1 cellular context compared by ENCODE assay signal in genomic region chr6:28400122-28400451, GRCh38.
TF ChIP-seq lines count a peak whose summit lies in the region.

No MANE protein-coding gene starts in this region.

TF ChIP-seq in GM12878, 131 proteins besides CTCF, POLR2A, EP300 and RAD21:
- no peak for TF ChIP-seq ZBED1 (IDR thresholded peaks at IDR 0.05; ENCODE audit: borderline replicate concordance)
- TF ChIP-seq SKIL (IDR thresholded peaks at IDR 0.05; ENCODE audit: low read depth, poor library complexity, severe bottlenecking), result peak; percentile 1
- TF ChIP-seq PAX8 (IDR thresholded peaks at IDR 0.05), result 0 out of 2 replicates have a peak, but pooled peaks have one; percentile 17
